In genomic region chr1:214416417-214417212, GRCh38 we compare ENCODE assay signal across 10 cellular contexts.
A peak's percentile ranks its signal among the peaks of the same experiment; 100 is the strongest.
DNase-seq lines count a peak whose midpoint lies in the region; ATAC-seq and TF ChIP-seq lines count a peak whose summit lies in the region.
"Had no signal": no experiment of that assay in that cellular context is flagged by ENCODE, and none has a peak within 500 bp of the region (broad histone marks: within the 10 kb centered on the region; RNA-seq: fewer than 3 reads in every experiment).

No MANE protein-coding gene starts in this region.

- H2AFZ ChIP-seq in osteoblast (ENCODE audit: low read length) = no peak overlapping the region

- no peaks in the 10 kb centered on the region for H3K4me1 Mint-ChIP-seq in activated T-helper 17 cell treated with anti-CD3 and anti-CD28 coated beads, Interleukin-2, amount 50 U/mL, for 72 hours
- H3K4me1 Mint-ChIP-seq in activated CD4-positive, alpha-beta memory T cell treated with anti-CD3 and anti-CD28 coated beads for 36 hours (ENCODE audit: low read depth) = peaks cover 8% of the 10 kb centered on the region

- peaks cover 90% of the 10 kb centered on the region for H3K79me2 ChIP-seq in osteoblast (ENCODE audit: insufficient read depth, low read length)

- intact Hi-C loops in esophagus muscularis mucosa (cut with DNase I) = no loop called here
- intact Hi-C loops in activated CD4-positive, alpha-beta memory T cell treated with anti-CD3 and anti-CD28 coated beads for 36 hours (cut with micrococcal nuclease) = no loop called here

- no peaks in the 10 kb centered on the region for H3K36me3 Mint-ChIP-seq in activated T-helper 17 cell treated with anti-CD3 and anti-CD28 coated beads, Interleukin-2, amount 50 U/mL, for 72 hours (ENCODE audit: low read depth)
- no peaks in the 10 kb centered on the region for H3K36me3 Mint-ChIP-seq in activated CD4-positive, alpha-beta memory T cell treated with anti-CD3 and anti-CD28 coated beads for 36 hours

- peaks cover 7% of the 10 kb centered on the region for H3K27me3 Mint-ChIP-seq in activated T-helper 17 cell treated with anti-CD3 and anti-CD28 coated beads, Interleukin-2, amount 50 U/mL, for 72 hours
- H3K27me3 Mint-ChIP-seq in activated CD4-positive, alpha-beta memory T cell treated with anti-CD3 and anti-CD28 coated beads for 36 hours = peaks cover 4% of the 10 kb centered on the region
- H3K27me3 Mint-ChIP-seq: CD4-positive, alpha-beta T cell had no signal

- H3K27ac ChIP-seq in esophagus muscularis mucosa (replicated peaks in 1 of 4) (peak overlapping the region; percentile 22 to 63 (median 53)), osteoblast (ENCODE audit: low read depth, low read length) (peak overlapping the region; percentile 94)
- H3K27ac ChIP-seq: upper lobe of left lung had no signal

- H3K27me3 ChIP-seq in esophagus muscularis mucosa (no peaks in the 10 kb centered on the region), osteoblast (ENCODE audit: insufficient read depth, low read length) (no peaks in the 10 kb centered on the region)
- H3K27me3 ChIP-seq: upper lobe of left lung had no signal

- H3K4me3 ChIP-seq in esophagus muscularis mucosa = no peak overlapping the region
- H3K4me3 ChIP-seq in osteoblast (ENCODE audit: insufficient read depth, low read length) = no peak overlapping the region
- H3K4me3 ChIP-seq: upper lobe of left lung had no signal

- peaks cover 47 to 60% (median 55%) of the 10 kb centered on the region in 4 donors for H3K4me1 ChIP-seq in esophagus muscularis mucosa
- H3K4me1 ChIP-seq in osteoblast (ENCODE audit: insufficient read depth, low read length) = peaks cover 64% of the 10 kb centered on the region

- POLR2A ChIA-PET in activated CD4-positive, alpha-beta memory T cell treated with anti-CD3 and anti-CD28 coated beads for 36 hours (lab: Charles Lee) = no interaction called here

- DNase-seq in EL (peak; percentile 60), RPMI7951 (ENCODE audit: low read depth) (peak; percentile 86), esophagus muscularis mucosa (ENCODE audit: extremely low spot score) (no peak), osteoblast (ENCODE audit: insufficient read length, low spot score, missing footprints) (peak; percentile 62), NCI-H1092 treated with DMSO at 0.1 percent for 48 hours (lab: John Stamatoyannopoulos, UW) (no peak), NCI-H2081 (lab: John Stamatoyannopoulos, UW) (no peak)
- no peak for DNase-seq in activated CD4-positive, alpha-beta memory T cell treated with anti-CD3 and anti-CD28 coated beads for 36 hours
- DNase-seq: CD4-positive, alpha-beta T cell; upper lobe of left lung had no signal

- no peak for TF ChIP-seq EP300 in esophagus muscularis mucosa (IDR thresholded peaks at IDR 0.05)

- no peak overlapping the region for H3K4me3 Mint-ChIP-seq in activated T-helper 17 cell treated with anti-CD3 and anti-CD28 coated beads, Interleukin-2, amount 50 U/mL, for 72 hours
- no peak overlapping the region for H3K4me3 Mint-ChIP-seq in activated CD4-positive, alpha-beta memory T cell treated with anti-CD3 and anti-CD28 coated beads for 36 hours
- H3K4me3 Mint-ChIP-seq: CD4-positive, alpha-beta T cell had no signal

- H3K4me2 ChIP-seq in osteoblast (ENCODE audit: insufficient read depth, low read length) = peak overlapping the region; percentile 15

- H3K27ac Mint-ChIP-seq in activated T-helper 17 cell treated with anti-CD3 and anti-CD28 coated beads, Interleukin-2, amount 50 U/mL, for 72 hours = no peak overlapping the region
- no peak overlapping the region for H3K27ac Mint-ChIP-seq in activated CD4-positive, alpha-beta memory T cell treated with anti-CD3 and anti-CD28 coated beads for 36 hours
- H3K27ac Mint-ChIP-seq: CD4-positive, alpha-beta T cell had no signal

- H3K36me3 ChIP-seq in esophagus muscularis mucosa (no peaks in the 10 kb centered on the region), osteoblast (ENCODE audit: insufficient read depth, low read length) (peaks cover 21% of the 10 kb centered on the region)
- H3K36me3 ChIP-seq: upper lobe of left lung had no signal

- 36% methylated on average over 4 of the region's 4 CpGs for whole genome bisulfite sequencing in esophagus muscularis mucosa

- peaks cover 9% of the 10 kb centered on the region for H4K20me1 ChIP-seq in osteoblast (ENCODE audit: insufficient read depth, low read length)

- H3K9me3 ChIP-seq in esophagus muscularis mucosa (no peaks in the 10 kb centered on the region), osteoblast (ENCODE audit: low read depth, low read length) (no peaks in the 10 kb centered on the region)
- H3K9me3 ChIP-seq: upper lobe of left lung had no signal

- no peaks in the 10 kb centered on the region for H3K9me3 Mint-ChIP-seq in activated T-helper 17 cell treated with anti-CD3 and anti-CD28 coated beads, Interleukin-2, amount 50 U/mL, for 72 hours
- peaks cover 1% of the 10 kb centered on the region for H3K9me3 Mint-ChIP-seq in activated CD4-positive, alpha-beta memory T cell treated with anti-CD3 and anti-CD28 coated beads for 36 hours

- CTCF ChIA-PET in activated CD4-positive, alpha-beta memory T cell treated with anti-CD3 and anti-CD28 coated beads for 36 hours (lab: Charles Lee) = interaction anchor here (0.7 kb wide), 1 partner anchor 84 kb away, joined by 3 read pairs; no protein-coding TSS in a partner anchor

- no peak for TF ChIP-seq CTCF in esophagus muscularis mucosa (IDR thresholded peaks at IDR 0.05)
- no peak for TF ChIP-seq CTCF in osteoblast (IDR thresholded peaks at IDR 0.05; ENCODE audit: extremely low read depth, low read depth, low read length)

- no peak for ATAC-seq in activated T-helper 17 cell treated with anti-CD3 and anti-CD28 coated beads, Interleukin-2, amount 50 U/mL, for 72 hours (replicated peaks)

- no peak for TF ChIP-seq POLR2A in esophagus muscularis mucosa (IDR thresholded peaks at IDR 0.05; ENCODE audit: low read depth)

Comparison
In these comparisons a context has a peak if more than half of its experiments do, and no peak if none do; other contexts are left out.
1. DNase-seq: peak in EL (single experiment), RPMI7951 (single experiment) and osteoblast (single experiment); none in esophagus muscularis mucosa (single experiment), activated CD4-positive, alpha-beta memory T cell treated with anti-CD3 and anti-CD28 coated beads for 36 hours (single experiment), NCI-H1092 treated with DMSO at 0.1 percent for 48 hours (single experiment) and NCI-H2081 (0 of 2).